In genomic region chr3:38702231-38702630, GRCh38 we compare ENCODE assay signal across 28 cellular contexts. TPM values are rescaled to one million over a fixed set of nuclear protein-coding genes. Genes with fewer than 3 reads are reported as not detected.
"Had no signal": no experiment of that assay in that cellular context is flagged by ENCODE, and none has a peak within 500 bp of the region (broad histone marks: within the 10 kb centered on the region; RNA-seq: fewer than 3 reads in every experiment).

No MANE protein-coding gene starts in this region.

- H3K4me3 ChIP-seq: colonic mucosa, esophagus squamous epithelium, gastrocnemius medialis, hepatocyte, left ventricle myocardium inferior, lower lobe of right lung, mucosa of descending colon had no signal

- H3K4me2 ChIP-seq: hepatocyte had no signal

- H3K9me3 ChIP-seq: colonic mucosa, esophagus squamous epithelium, gastrocnemius medialis, left ventricle myocardium inferior, lower lobe of right lung, mucosa of descending colon had no signal

- ATAC-seq: effector memory CD8-positive, alpha-beta T cell; esophagus mucosa; gastrocnemius medialis; left colon; left lobe of liver; lower lobe of right lung; mucosa of descending colon had no signal

- H3K27me3 ChIP-seq: colonic mucosa, esophagus squamous epithelium, gastrocnemius medialis had no signal

- H3K27ac ChIP-seq: colonic mucosa, epithelial cell of prostate, esophagus squamous epithelium, gastrocnemius medialis, hepatocyte, left ventricle myocardium inferior, lower lobe of right lung had no signal

- H3K79me2 ChIP-seq: hepatocyte had no signal

- H3K36me3 ChIP-seq: colonic mucosa, esophagus squamous epithelium, gastrocnemius medialis, left ventricle myocardium inferior, lower lobe of right lung had no signal

- H2AFZ ChIP-seq: hepatocyte had no signal

- H3K4me1 ChIP-seq: colonic mucosa, esophagus squamous epithelium, gastrocnemius medialis, lower lobe of right lung had no signal

- FAIRE-seq: endometrium, kidney had no signal

- DNase-seq: colonic mucosa; cortex of kidney; effector CD8-positive, alpha-beta T cell; effector memory CD8-positive, alpha-beta T cell; endodermal cell; erythroblast; esophagus squamous epithelium; foreskin fibroblast; foreskin melanocyte; gastrocnemius medialis; glutamatergic neuron; head of caudate nucleus; hypothalamus; immature natural killer cell; islet precursor cell; kidney; kidney glomerular epithelial cell; left colon; left ventricle myocardium inferior; lower lobe of right lung; mesenchymal stem cell; mucosa of descending colon; naive B cell had no signal

RNA-seq across cellular contexts. Expression of gene SCN5A, which starts 52.7 kb away (rescaled TPM):
- total RNA-seq: esophagus mucosa had no signal
- polyA plus RNA-seq: immature natural killer cell had no signal
